ENCODE assay signal across 8 cellular contexts in genomic region chr1:86703696-86704455, GRCh38. TPM values are rescaled to one million over a fixed set of nuclear protein-coding genes. Genes with fewer than 3 reads are reported as not detected.
DNase-seq lines count a peak whose midpoint lies in the region; ATAC-seq and TF ChIP-seq lines count a peak whose summit lies in the region.

No MANE protein-coding gene starts in this region.

- H3K27ac Mint-ChIP-seq in Caco-2 (ENCODE audit: unreplicated experiment) = peak overlapping the region; percentile 95

- H3K4me1 ChIP-seq in Caco-2 = peaks cover 10% of the 10 kb centered on the region
- peaks cover 30% of the 10 kb centered on the region for H3K4me1 ChIP-seq in OCI-LY7 (ENCODE audit: insufficient read depth, low read length, poor library complexity, severe bottlenecking)
- H3K4me1 ChIP-seq in iPS-18a (ENCODE audit: control insufficient read depth, low read depth, low read length) = peaks cover 22% of the 10 kb centered on the region
- peaks cover 15 to 19% (median 18%) of the 10 kb centered on the region in 3 donors for H3K4me1 ChIP-seq in skeletal muscle tissue (ENCODE audit: control insufficient read depth in 3 of 3, insufficient read depth in 3 of 3, low read length in 3 of 3)

- CTCF ChIA-PET in Caco-2 (lab: Charles Lee) (interaction anchor here (0.6 to 1.7 kb wide), 23 partner anchors 9 to 343 kb away, joined by 3 to 13 read pairs (median 4); partner anchors contain the start of genes HS2ST1, ODF2L and SELENOF), OCI-LY7 (lab: Charles Lee; ENCODE audit: unreplicated experiment) (interaction anchor here (0.6 to 1.9 kb wide), 3 partner anchors 8 to 708 kb away, joined by 3 to 4 read pairs (median 3); no protein-coding TSS in a partner anchor)

- peak overlapping the region; percentile 90 for H3K4me2 ChIP-seq in OCI-LY7 (ENCODE audit: low read length)

- BruUV-seq in Caco-2 (replicated peaks; lab: Mats Ljungman, UMichigan) (TSS peak; percentile 19), OCI-LY7 (replicated peaks; lab: Mats Ljungman, UMichigan) (no TSS peak)

- H3K27me3 Mint-ChIP-seq in Caco-2 (ENCODE audit: insufficient read depth, unreplicated experiment) = no peaks in the 10 kb centered on the region

- in situ Hi-C loops in astrocyte of the cerebellum (cut with HindIII; ENCODE audit: low sequenced_read_pairs) = no loop called here

- peaks cover 7% of the 10 kb centered on the region for H3K4me1 Mint-ChIP-seq in Caco-2 (ENCODE audit: low read depth, unreplicated experiment)

- H3K27me3 ChIP-seq in Caco-2 (replicated peaks; ENCODE audit: control insufficient read depth, insufficient read depth, low read length) = no peaks in the 10 kb centered on the region
- no peaks in the 10 kb centered on the region for H3K27me3 ChIP-seq in iPS-18a (ENCODE audit: control insufficient read depth, insufficient read depth, low read length)
- no peaks in the 10 kb centered on the region for H3K27me3 ChIP-seq in skeletal muscle tissue (ENCODE audit: control insufficient read depth in 3 of 3, insufficient read depth in 3 of 3, low read length in 3 of 3)

- peak overlapping the region; percentile 97 for H2AFZ ChIP-seq in OCI-LY7 (ENCODE audit: low read length)

- POLR2A ChIA-PET in Caco-2 (lab: Charles Lee) = interaction anchor here (0.6 kb wide), 2 partner anchors 18 to 212 kb away, joined by 3 to 4 read pairs; no protein-coding TSS in a partner anchor
- POLR2A ChIA-PET in OCI-LY7 (lab: Charles Lee) = interaction anchor here (0.5 to 5.5 kb wide), 16 partner anchors 8 to 1618 kb away, joined by 3 to 48 read pairs (median 4); partner anchors contain the start of genes HS2ST1 and SELENOF

- peak overlapping the region; percentile 89 for H3K27ac ChIP-seq in OCI-LY7 (ENCODE audit: low read depth, low read length, poor library complexity, severe bottlenecking)
- peak overlapping the region; percentile 14 for H3K27ac ChIP-seq in iPS-18a (ENCODE audit: low read length)
- H3K27ac ChIP-seq in skeletal muscle tissue (ENCODE audit: low read depth, low read length) = peak overlapping the region; percentile 96

- H3K9me2 ChIP-seq in OCI-LY7 (ENCODE audit: insufficient read depth, low read length) = no peaks in the 10 kb centered on the region

- H3K9me3 Mint-ChIP-seq in Caco-2 (ENCODE audit: unreplicated experiment) = no peaks in the 10 kb centered on the region

- intact Hi-C loops in Caco-2 (cut with micrococcal nuclease; ENCODE audit: unreplicated experiment) (loop anchor here (2.0 to 10.0 kb wide), 4 partner anchors 71 to 381 kb away; partner anchors contain the start of genes HS2ST1 and SELENOF), OCI-LY7 (cut with micrococcal nuclease; ENCODE audit: unreplicated experiment) (loop anchor here (1.0 to 10.0 kb wide), 7 partner anchors 87 to 621 kb away; partner anchors contain the start of genes HS2ST1, LMO4 and SELENOF)

- H3K9ac ChIP-seq in iPS-18a (ENCODE audit: low read length) (peak overlapping the region; percentile 51), skeletal muscle tissue (ENCODE audit: low read depth in 1 of 3, low read length in 3 of 3) (peak overlapping the region; percentile 94 to 96 (median 95))

- H3K79me2 ChIP-seq in OCI-LY7 (ENCODE audit: insufficient read depth, low read depth, low read length) = peaks cover 38% of the 10 kb centered on the region

- H4K20me1 ChIP-seq in OCI-LY7 (ENCODE audit: insufficient read depth, low read length) = peaks cover 22% of the 10 kb centered on the region; the same call in 1 of the 2 replicates

- H3K9me3 ChIP-seq in Caco-2 = no peaks in the 10 kb centered on the region
- no peaks in the 10 kb centered on the region for H3K9me3 ChIP-seq in OCI-LY7 (ENCODE audit: low read length)
- H3K9me3 ChIP-seq in iPS-18a (ENCODE audit: control insufficient read depth, low read depth, low read length) = no peaks in the 10 kb centered on the region
- H3K9me3 ChIP-seq in skeletal muscle tissue (ENCODE audit: control insufficient read depth in 3 of 3, low read length in 3 of 3) = no peaks in the 10 kb centered on the region

- H3K4me3 Mint-ChIP-seq in Caco-2 (ENCODE audit: unreplicated experiment) = peak overlapping the region; percentile 98

- peak; percentile 26 for ATAC-seq in GM19463 (IDR thresholded peaks at IDR 0.05; ENCODE audit: unreplicated experiment)
- peak; percentile 30 for ATAC-seq in HG03521 (IDR thresholded peaks at IDR 0.05; ENCODE audit: unreplicated experiment)

- peaks cover 10% of the 10 kb centered on the region for H3K36me3 Mint-ChIP-seq in Caco-2 (ENCODE audit: insufficient read depth, unreplicated experiment)

- DNase-seq in Caco-2 = no peak
- DNase-seq in OCI-LY7 (ENCODE audit: low spot score) = peak; percentile 82
- DNase-seq in astrocyte of the cerebellum (ENCODE audit: low read depth) = no peak
- no peak for DNase-seq in ureter (ENCODE audit: low spot score)

- H3K4me3 ChIP-seq in Caco-2 (ENCODE audit: low read depth, low read length) (peak overlapping the region; percentile 82), OCI-LY7 (ENCODE audit: low read depth, low read length, poor library complexity, severe bottlenecking) (peak overlapping the region; percentile 82), astrocyte of the cerebellum (ENCODE audit: low read depth, low read length) (peak overlapping the region; percentile 82), iPS-18a (ENCODE audit: low read length) (peak overlapping the region; percentile 76), skeletal muscle tissue (ENCODE audit: low read length in 3 of 3) (peak overlapping the region; percentile 87 to 95 (median 88))

- no peaks in the 10 kb centered on the region for H3K36me3 ChIP-seq in Caco-2 (ENCODE audit: control insufficient read depth, insufficient read depth, low read length)
- peaks cover 17% of the 10 kb centered on the region for H3K36me3 ChIP-seq in OCI-LY7 (ENCODE audit: insufficient read depth, low read length)
- no peaks in the 10 kb centered on the region for H3K36me3 ChIP-seq in iPS-18a (ENCODE audit: control insufficient read depth, low read depth, low read length)
- H3K36me3 ChIP-seq in skeletal muscle tissue (ENCODE audit: control insufficient read depth in 3 of 3, insufficient read depth in 3 of 3, low read length in 3 of 3) = no peaks in the 10 kb centered on the region

- TF ChIP-seq CTCF in Caco-2 (IDR thresholded peaks at IDR 0.05; ENCODE audit: insufficient read depth in 1 of 2, low read depth in 1 of 2, low read length in 1 of 2, severe bottlenecking in 1 of 2, unreplicated experiment in 1 of 2) = no peak
- TF ChIP-seq CTCF in OCI-LY7 (conservative IDR thresholded peaks at IDR 0.05; ENCODE audit: low read length) = no peak
- no peak for TF ChIP-seq CTCF in astrocyte of the cerebellum (IDR thresholded peaks at IDR 0.05; ENCODE audit: low read depth, low read length, missing control alignments)

RNA-seq across cellular contexts. Expression of gene SH3GLB1, which starts 0.5 kb away (rescaled TPM):
- 48.7 and 50.6 TPM in 2 replicates for total RNA-seq in Caco-2 (2022)
- 17.7 and 18.9 TPM in 2 replicates for total RNA-seq in OCI-LY7 (2014; rRNA removed; shearing (Covaris generic))
- total RNA-seq in OCI-LY7 (2022) = 37.5 and 39.7 TPM in 2 replicates
- 57.9 TPM for total RNA-seq in skeletal muscle tissue
- total RNA-seq in ureter = 101 TPM

Comparison
In these comparisons a context has a peak if more than half of its experiments do, and no peak if none do; other contexts are left out.
1. H3K27ac ChIP-seq: peak in every context shown above with its lines; median percentile 96 in skeletal muscle tissue; 89 in OCI-LY7; 14 in iPS-18a.